ENCODE assay signal across 9 cellular contexts in genomic region chr3:114454592-114455251, GRCh38.
DNase-seq lines count a peak whose midpoint lies in the region; ATAC-seq and TF ChIP-seq lines count a peak whose summit lies in the region.
"Had no signal": no experiment of that assay in that cellular context is flagged by ENCODE, and none has a peak within 500 bp of the region (broad histone marks: within the 10 kb centered on the region; RNA-seq: fewer than 3 reads in every experiment).

No MANE protein-coding gene starts in this region.

- intact Hi-C loops in CD4-positive, alpha-beta memory T cell (cut with micrococcal nuclease): no loop called here
- intact Hi-C loops in aorta (cut with DNase I): no loop called here

- H3K36me3 Mint-ChIP-seq in CD4-positive, alpha-beta memory T cell: no peaks in the 10 kb centered on the region

- WGBS in aorta, 2 donors: 1 to 2% methylated on average over 11 of the region's 11 CpGs

- H3K36me3 ChIP-seq in CD4-positive, alpha-beta memory T cell (ENCODE audit: insufficient read depth, low read length): no peaks in the 10 kb centered on the region
- H3K36me3 ChIP-seq in aorta (ENCODE audit: control insufficient read depth in 1 of 2, insufficient read depth in 2 of 2, low read length in 1 of 2): no peaks in the 10 kb centered on the region

- peak; percentile 4 to 13 (median 9) for DNase-seq in CD4-positive, alpha-beta memory T cell
- peak; percentile 67 for DNase-seq in NCI-H1105 (lab: John Stamatoyannopoulos, UW)
- DNase-seq in cardiac fibroblast (ENCODE audit: low read depth in 2 of 2): peak; percentile 28 to 55
- peak; percentile 83 for DNase-seq in medulla oblongata (ENCODE audit: extremely low spot score)
- no peak for DNase-seq in aorta

- ATAC-seq in aorta (ENCODE audit: low FRiP score) (peak; percentile 38), HG03196 (IDR thresholded peaks at IDR 0.05; ENCODE audit: unreplicated experiment) (no peak), HG03520 (IDR thresholded peaks at IDR 0.05; ENCODE audit: unreplicated experiment) (no peak), HG03135 (IDR thresholded peaks at IDR 0.05; ENCODE audit: unreplicated experiment) (no peak)

- POLR2A ChIA-PET in CD4-positive, alpha-beta memory T cell (lab: Charles Lee; ENCODE audit: partially characterized antibody): no interaction called here

- no peak overlapping the region for H3K4me3 Mint-ChIP-seq in CD4-positive, alpha-beta memory T cell
- H3K4me3 Mint-ChIP-seq: dendritic cell treated with granulocyte-macrophage colony-stimulating factor and Interleukin-4, amounts not matched to agents 40 ng/mL and 50 ng/mL, for 4 days had no signal

- no peak overlapping the region for H3K4me3 ChIP-seq in CD4-positive, alpha-beta memory T cell (ENCODE audit: low read length in 2 of 2)
- H3K4me3 ChIP-seq in cardiac fibroblast (replicated peaks in 1 of 2; ENCODE audit: low read depth in 2 of 2, low read length in 2 of 2) (peak overlapping the region; percentile 25 to 44), aorta (ENCODE audit: low read length in 2 of 2) (peak overlapping the region; percentile 98 to 99)

- no peaks in the 10 kb centered on the region for H3K27me3 ChIP-seq in CD4-positive, alpha-beta memory T cell (ENCODE audit: insufficient read depth, low read length)
- no peaks in the 10 kb centered on the region for H3K27me3 ChIP-seq in aorta (ENCODE audit: control insufficient read depth in 1 of 2, insufficient read depth in 2 of 2, low read length in 1 of 2)

- H3K4me1 ChIP-seq in CD4-positive, alpha-beta memory T cell (ENCODE audit: insufficient read depth, low read length): peaks cover 12% of the 10 kb centered on the region
- H3K4me1 ChIP-seq in aorta (ENCODE audit: control insufficient read depth in 1 of 2, insufficient read depth in 2 of 2, low read length in 2 of 2): peaks cover 0 to 4% of the 10 kb centered on the region in 2 donors

- H3K9me3 Mint-ChIP-seq in CD4-positive, alpha-beta memory T cell: no peaks in the 10 kb centered on the region
- H3K9me3 Mint-ChIP-seq: dendritic cell treated with granulocyte-macrophage colony-stimulating factor and Interleukin-4, amounts not matched to agents 40 ng/mL and 50 ng/mL, for 4 days had no signal

- H3K9me3 ChIP-seq in CD4-positive, alpha-beta memory T cell (ENCODE audit: control insufficient read depth in 1 of 2, low read length in 2 of 2): no peaks in the 10 kb centered on the region
- no peaks in the 10 kb centered on the region for H3K9me3 ChIP-seq in aorta (ENCODE audit: control insufficient read depth, low read length)

- H3K27ac ChIP-seq in CD4-positive, alpha-beta memory T cell (ENCODE audit: low read depth, low read length): no peak overlapping the region
- H3K27ac ChIP-seq in aorta (ENCODE audit: low read depth in 1 of 2, low read length in 2 of 2): peak overlapping the region in 1 of 2 donors; percentile 66

- CTCF ChIA-PET in CD4-positive, alpha-beta memory T cell (lab: Charles Lee; ENCODE audit: partially characterized antibody): no interaction called here

- TF ChIP-seq CTCF in cardiac fibroblast (IDR thresholded peaks at IDR 0.05; ENCODE audit: low read depth, low read length): no peak

- no peaks in the 10 kb centered on the region for H3K27me3 Mint-ChIP-seq in CD4-positive, alpha-beta memory T cell

- H3K4me1 Mint-ChIP-seq in CD4-positive, alpha-beta memory T cell: peaks cover 7 to 10% (median 8%) of the 10 kb centered on the region in 4 donors

- no peak overlapping the region for H3K27ac Mint-ChIP-seq in CD4-positive, alpha-beta memory T cell
- H3K27ac Mint-ChIP-seq: dendritic cell treated with granulocyte-macrophage colony-stimulating factor and Interleukin-4, amounts not matched to agents 40 ng/mL and 50 ng/mL, for 4 days had no signal

Comparison
In these comparisons a context has a peak if more than half of its experiments do, and no peak if none do; other contexts are left out.
1. DNase-seq: peak in CD4-positive, alpha-beta memory T cell (5 of 5), NCI-H1105 (single experiment), cardiac fibroblast (2 of 2) and medulla oblongata (single experiment); none in aorta (0 of 2).
2. H3K4me3 ChIP-seq: peak in cardiac fibroblast (2 of 2) and aorta (2 of 2); none in CD4-positive, alpha-beta memory T cell (0 of 2).